In the genomic region with DNA sequence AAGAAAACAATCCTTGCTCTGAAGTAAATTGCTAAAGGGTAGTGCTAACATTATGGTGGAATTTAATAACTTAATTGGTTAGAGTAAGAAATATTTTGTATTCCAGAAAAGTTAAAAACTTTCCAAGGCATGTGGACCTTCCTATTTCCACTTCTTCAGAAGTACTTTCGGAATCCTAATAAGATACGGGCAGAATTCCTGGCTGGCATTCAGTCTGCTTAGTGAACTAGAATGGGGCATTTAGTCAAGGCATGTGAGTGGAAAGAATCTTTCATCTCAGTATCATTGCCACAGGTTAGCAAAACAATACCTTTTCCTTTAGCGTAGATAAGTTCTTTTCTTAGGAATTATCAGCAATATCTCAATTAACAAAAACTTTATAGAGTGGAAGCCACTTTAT, we compare ENCODE assay signal across 16 cellular contexts.
"Had no signal": no experiment of that assay in that cellular context is flagged by ENCODE, and none has a peak within 500 bp of the region (broad histone marks: within the 10 kb centered on the region; RNA-seq: fewer than 3 reads in every experiment).

No MANE protein-coding gene starts in this region.

- H3K36me3 ChIP-seq: colonic mucosa, neutrophil, sigmoid colon, thyroid gland, upper lobe of left lung, uterus had no signal

- DNase-seq: colonic mucosa; dermis blood vessel endothelial cell; erythroblast; left cardiac atrium; mesendoderm; naive B cell; nephron progenitor cell; psoas muscle; sigmoid colon; stimulated activated CD4-positive, alpha-beta T cell treated with anti-CD3 and anti-CD28 coated beads, Interleukin-2, amount 100 ng/mL, for 48 hours; stimulated activated naive CD4-positive, alpha-beta T cell treated with Interleukin-2 at 50 U/mL for 16 hours; thyroid gland; upper lobe of left lung; uterus had no signal

- ATAC-seq: left cardiac atrium, psoas muscle had no signal

- H3K9me3 ChIP-seq: colonic mucosa, neutrophil, psoas muscle, sigmoid colon, thyroid gland, upper lobe of left lung, uterus had no signal

- H3K4me3 ChIP-seq: colonic mucosa, psoas muscle, sigmoid colon, skin epidermis, thyroid gland, upper lobe of left lung, uterus had no signal

- H3K36me3 Mint-ChIP-seq: naive B cell had no signal

- H3K4me3 Mint-ChIP-seq: naive B cell, nephron progenitor cell had no signal

- H3K4me1 ChIP-seq: colonic mucosa, psoas muscle, thyroid gland, uterus had no signal

- H3K27ac ChIP-seq: colonic mucosa, neutrophil, psoas muscle, sigmoid colon, thyroid gland had no signal

- H3K27me3 ChIP-seq: colonic mucosa, neutrophil, sigmoid colon, thyroid gland, upper lobe of left lung, uterus had no signal
